In genomic region chr17:2420131-2420530, GRCh38 we compare ENCODE assay signal across 15 cellular contexts. TPM values are rescaled to one million over a fixed set of nuclear protein-coding genes. Genes with fewer than 3 reads are reported as not detected.
DNase-seq lines count a peak whose midpoint lies in the region; ATAC-seq and TF ChIP-seq lines count a peak whose summit lies in the region.
"Had no signal": no experiment of that assay in that cellular context is flagged by ENCODE, and none has a peak within 500 bp of the region (broad histone marks: within the 10 kb centered on the region; RNA-seq: fewer than 3 reads in every experiment).

No MANE protein-coding gene starts in this region.

- no peaks in the 10 kb centered on the region for H3K9me3 Mint-ChIP-seq in activated T-cell treated with anti-CD3 and anti-CD28 coated beads, Interleukin-2, amount 50 U/mL, for 24 hours

- no peak for TF ChIP-seq EP300 in stomach (IDR thresholded peaks at IDR 0.05)

- H3K27ac Mint-ChIP-seq in activated T-cell treated with anti-CD3 and anti-CD28 coated beads, Interleukin-2, amount 50 U/mL, for 24 hours: peak overlapping the region; percentile 33

- H3K36me3 Mint-ChIP-seq in activated T-cell treated with anti-CD3 and anti-CD28 coated beads, Interleukin-2, amount 50 U/mL, for 24 hours (ENCODE audit: low read depth): peaks cover 74% of the 10 kb centered on the region

- no peak overlapping the region for H3K4me3 Mint-ChIP-seq in activated T-cell treated with anti-CD3 and anti-CD28 coated beads, Interleukin-2, amount 50 U/mL, for 24 hours

- 77 to 90% (median 82%) methylated on average over 13 of the region's 13 CpGs for WGBS in stomach, 5 donors

- peaks cover 4% of the 10 kb centered on the region for H3K4me1 Mint-ChIP-seq in activated T-cell treated with anti-CD3 and anti-CD28 coated beads, Interleukin-2, amount 50 U/mL, for 24 hours (ENCODE audit: low read depth)

- DNase-seq in activated T-cell treated with anti-CD3 and anti-CD28 coated beads, Interleukin-2, amount 50 U/mL, for 24 hours: no peak
- no peak for DNase-seq in activated T-cell treated with anti-CD3 and anti-CD28 coated beads, Interleukin-2, amount 50 U/mL, for 1 hour
- DNase-seq in Panc1 (ENCODE audit: low read depth, low spot score) (no peak), ecto neural progenitor cell (ENCODE audit: low spot score) (peak; percentile 39), stomach (no peak), GM20000 (ENCODE audit: low spot score) (no peak), T-helper 1 cell (no peak)
- DNase-seq: 8988T, C1 segment of cervical spinal cord, KBM-7, NCI-H1092 treated with DMSO at 0.1 percent for 48 hours, NCI-H1694, NCI-H69, SHP77 had no signal

- POLR2A ChIA-PET in Panc1 (lab: Charles Lee): no interaction called here

- H3K27me3 ChIP-seq in Panc1 (ENCODE audit: control insufficient read depth, insufficient read depth, low read length) (no peaks in the 10 kb centered on the region), stomach (no peaks in the 10 kb centered on the region)

- no peaks in the 10 kb centered on the region for H3K9me3 ChIP-seq in Panc1 (ENCODE audit: control insufficient read depth, insufficient read depth, low read depth, low read length)
- no peaks in the 10 kb centered on the region for H3K9me3 ChIP-seq in stomach

- ATAC-seq in Panc1: no peak
- no peak for ATAC-seq in HG03571 (IDR thresholded peaks at IDR 0.05; ENCODE audit: unreplicated experiment)

- H3K27ac ChIP-seq in Panc1 (ENCODE audit: low read length) (no peak overlapping the region), stomach (peak overlapping the region in 3 of 5 donors; percentile 31 to 80 (median 76))

- in situ Hi-C loops in Panc1 (cut with HindIII; ENCODE audit: low pct_unique_long_range_greater_than_20kb, low sequenced_read_pairs): no loop called here

- CTCF ChIA-PET in Panc1 (lab: Charles Lee): no interaction called here

- intact Hi-C loops in Panc1 (cut with micrococcal nuclease; ENCODE audit: unreplicated experiment) (no loop called here), stomach (cut with DNase I; ENCODE audit: low total_unique reads) (no loop called here)

- TF ChIP-seq CTCF in Panc1 (IDR thresholded peaks at IDR 0.05) (no peak), stomach (IDR thresholded peaks at IDR 0.05) (no peak), GM20000 (IDR thresholded peaks at IDR 0.05; ENCODE audit: extremely low read depth, missing control alignments) (no peak)

- BruUV-seq in Panc1 (replicated peaks; lab: Mats Ljungman, UMichigan): TSS peak; percentile 61

- H3K4me3 ChIP-seq in Panc1 (ENCODE audit: low read depth in 2 of 2, low read length in 2 of 2): no peak overlapping the region
- H3K4me3 ChIP-seq in stomach: no peak overlapping the region

- no peak for TF ChIP-seq POLR2A in stomach (IDR thresholded peaks at IDR 0.05)

- H3K4me1 ChIP-seq in Panc1 (ENCODE audit: control insufficient read depth, insufficient read depth, low read length): no peaks in the 10 kb centered on the region
- H3K4me1 ChIP-seq in stomach: peaks cover 5 to 61% (median 23%) of the 10 kb centered on the region in 4 donors

- H3K36me3 ChIP-seq in Panc1 (ENCODE audit: control insufficient read depth, insufficient read depth, low read length) (peaks cover 2% of the 10 kb centered on the region), stomach (peaks cover 20 to 50% (median 43%) of the 10 kb centered on the region in 4 donors)

- H3K27me3 Mint-ChIP-seq in activated T-cell treated with anti-CD3 and anti-CD28 coated beads, Interleukin-2, amount 50 U/mL, for 24 hours: no peaks in the 10 kb centered on the region

RNA-seq across cellular contexts. Expression of gene MNT, which starts 19.3 kb away (rescaled TPM):
- total RNA-seq in Panc1 (2021; ENCODE audit: unreplicated experiment) (31.8 TPM), stomach (10 to 100 TPM in 3 of 5 donors, 1 to 10 TPM in 2; 3.5 to 55.8 (median 18.2) TPM)
- polyA plus RNA-seq in Panc1 (2012; ENCODE audit: insufficient read length): 38.4 TPM
- polyA plus RNA-seq in stomach: 1 to 10 TPM; 5.2 to 7.9 (median 7.3) TPM
